Comparison of ENCODE assay signal across 30 cellular contexts in the genomic region with DNA sequence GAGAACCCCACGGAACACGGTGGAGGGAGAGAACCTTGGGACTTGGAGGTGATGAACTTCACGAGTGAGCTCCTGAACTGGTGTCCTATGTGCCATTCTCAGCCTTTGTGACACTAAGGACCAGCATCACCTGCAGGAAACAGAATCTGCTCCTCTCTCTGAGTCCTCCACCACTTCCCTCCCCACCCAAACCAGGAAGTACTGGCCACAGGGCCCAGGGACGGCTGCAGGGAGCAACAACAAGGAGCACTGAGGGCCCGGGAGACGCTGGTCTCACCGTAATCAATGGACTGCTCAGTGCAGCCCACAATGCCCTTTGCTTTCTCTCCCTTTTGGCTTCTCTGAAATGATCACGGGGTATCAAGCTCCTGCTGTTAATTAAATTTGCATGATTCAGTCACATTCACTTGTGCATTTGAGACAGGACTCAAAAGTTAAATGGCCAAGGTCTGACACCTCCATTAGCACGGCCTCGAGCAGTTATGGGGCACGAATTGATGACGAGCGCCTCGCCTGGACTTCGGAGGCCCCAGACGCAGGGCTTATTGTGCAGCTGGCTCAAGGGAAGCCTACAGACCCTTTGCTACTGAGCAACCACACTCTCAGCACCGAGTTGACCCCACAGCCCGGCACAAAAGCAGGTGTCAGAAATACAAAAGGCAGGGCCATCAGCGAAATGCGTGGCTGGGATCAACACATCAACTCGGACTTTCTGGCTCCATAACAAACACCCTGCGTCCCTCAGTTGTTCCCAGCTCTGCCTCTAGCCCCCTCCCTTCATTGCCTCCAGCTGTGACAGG. TPM values are rescaled to one million over a fixed set of nuclear protein-coding genes. Genes with fewer than 3 reads are reported as not detected.
DNase-seq lines count a peak whose midpoint lies in the region; ATAC-seq, FAIRE-seq and TF ChIP-seq lines count a peak whose summit lies in the region.
"Had no signal": no experiment of that assay in that cellular context is flagged by ENCODE, and none has a peak within 500 bp of the region (broad histone marks: within the 10 kb centered on the region; RNA-seq: fewer than 3 reads in every experiment).

No MANE protein-coding gene starts in this region.

- H3K4me3 Mint-ChIP-seq in chondrocyte (ENCODE audit: unreplicated experiment): no peak overlapping the region
- H3K4me3 Mint-ChIP-seq in neural progenitor cell: peak overlapping the region; percentile 27
- H3K4me3 Mint-ChIP-seq in activated T-cell treated with anti-CD3 and anti-CD28 coated beads, Interleukin-2, amount 50 U/mL, for 24 hours: no peak overlapping the region
- H3K4me3 Mint-ChIP-seq: activated CD8-positive, alpha-beta memory T cell treated with anti-CD3 and anti-CD28 coated beads, Interleukin-2, amount 10 ng/mL, durations not matched to agents 7 days and 5 days; B cell; IgD-negative memory B cell; naive thymus-derived CD8-positive, alpha-beta T cell had no signal

- H3K4me2 ChIP-seq in HepG2 (ENCODE audit: low read depth, low read length): no peak overlapping the region
- no peak overlapping the region for H3K4me2 ChIP-seq in neural progenitor cell
- H3K4me2 ChIP-seq: smooth muscle cell had no signal

- H3K27ac Mint-ChIP-seq in chondrocyte (ENCODE audit: unreplicated experiment): no peak overlapping the region
- H3K27ac Mint-ChIP-seq in neural progenitor cell: peak overlapping the region; percentile 18
- no peak overlapping the region for H3K27ac Mint-ChIP-seq in activated T-cell treated with anti-CD3 and anti-CD28 coated beads, Interleukin-2, amount 50 U/mL, for 24 hours
- H3K27ac Mint-ChIP-seq: activated CD8-positive, alpha-beta memory T cell treated with anti-CD3 and anti-CD28 coated beads, Interleukin-2, amount 10 ng/mL, durations not matched to agents 7 days and 5 days; B cell; IgD-negative memory B cell had no signal

- H3K79me2 ChIP-seq in HepG2 (ENCODE audit: insufficient read depth, low read length): no peaks in the 10 kb centered on the region
- no peaks in the 10 kb centered on the region for H3K79me2 ChIP-seq in neural progenitor cell (ENCODE audit: low read depth)

- TF ChIP-seq EP300 in HepG2 (IDR thresholded peaks at IDR 0.05; ENCODE audit: low read depth in 2 of 2, low read length in 2 of 2) (no peak), HepG2 (CRISPR knock-in tag; IDR thresholded peaks at IDR 0.05; ENCODE audit: borderline replicate concordance) (no peak)

- DNase-seq in HepG2 (ENCODE audit: low spot score) (no peak), chondrocyte (ENCODE audit: low spot score) (peak; percentile 60), neural progenitor cell (ENCODE audit: low spot score) (peak; percentile 30), ACHN (no peak), GOT3 (lab: John Stamatoyannopoulos, UW) (no peak)
- DNase-seq in activated T-cell treated with anti-CD3 and anti-CD28 coated beads, Interleukin-2, amount 50 U/mL, for 24 hours: no peak
- DNase-seq: activated CD4-positive, alpha-beta T cell treated with anti-CD3 and anti-CD28 coated beads, Interleukin-2, amount 50 U/mL, for 4 hours; activated CD4-positive, CD25-positive, alpha-beta regulatory T cell; activated CD8-positive, alpha-beta memory T cell treated with anti-CD3 and anti-CD28 coated beads, Interleukin-2, amount 10 ng/mL, durations not matched to agents 7 days and 5 days; activated T-cell treated with anti-CD3 and anti-CD28 coated beads, Interleukin-2, amount 50 U/mL, for 48 hours; body of pancreas; dermis blood vessel endothelial cell; foreskin fibroblast; head of caudate nucleus; islet precursor cell; RPMI8226; stimulated activated CD4-positive, alpha-beta T cell treated with anti-CD3 and anti-CD28 coated beads, Interleukin-1b, Interleukin-23, amount 100 ng/mL, for 48 hours; stimulated activated naive CD8-positive, alpha-beta T cell treated with anti-CD3 and anti-CD28 coated beads, Interleukin-15, Interleukin-2, amounts not matched to agents 100 U/mL and 50 U/mL, for 24 hours; T-helper 1 cell had no signal

- H4K20me1 ChIP-seq in HepG2 (ENCODE audit: insufficient read depth, low read length) (no peaks in the 10 kb centered on the region), neural progenitor cell (ENCODE audit: low read depth) (no peaks in the 10 kb centered on the region)

- no peaks in the 10 kb centered on the region for H3K9me3 Mint-ChIP-seq in chondrocyte (ENCODE audit: low read depth)
- no peaks in the 10 kb centered on the region for H3K9me3 Mint-ChIP-seq in neural progenitor cell
- no peaks in the 10 kb centered on the region for H3K9me3 Mint-ChIP-seq in activated T-cell treated with anti-CD3 and anti-CD28 coated beads, Interleukin-2, amount 50 U/mL, for 24 hours
- H3K9me3 Mint-ChIP-seq: IgD-negative memory B cell; naive thymus-derived CD8-positive, alpha-beta T cell had no signal

- in situ Hi-C loops in HepG2 (cut with HindIII; ENCODE audit: extremely low pct_ligation_motif_present, low pct_unique_long_range_greater_than_20kb) (no loop called here), ACHN (cut with HindIII; ENCODE audit: low pct_ligation_motif_present, low pct_unique_long_range_greater_than_20kb, low sequenced_read_pairs) (no loop called here)

- peaks cover 2 to 10% (median 8%) of the 10 kb centered on the region in 4 donors for H3K36me3 ChIP-seq in liver (ENCODE audit: control insufficient read depth in 4 of 4, insufficient read depth in 3 of 4, low read depth in 1 of 4, low read length in 3 of 4)
- H3K36me3 ChIP-seq in HepG2 (replicated peaks in 1 of 2; ENCODE audit: control insufficient read depth in 1 of 2, insufficient read depth in 2 of 2, low read length in 2 of 2): peaks cover 14 to 15% of the 10 kb centered on the region in 2 experiments; a peak in 3 of 5 replicates
- H3K36me3 ChIP-seq in neural progenitor cell: no peaks in the 10 kb centered on the region

- TF ChIP-seq CTCF in liver (IDR thresholded peaks at IDR 0.05; ENCODE audit: low read depth, low read length, missing input control): no peak
- TF ChIP-seq CTCF in HepG2 (CRISPR knock-in tag; IDR thresholded peaks at IDR 0.05): no peak
- no peak for TF ChIP-seq CTCF in chondrocyte (IDR thresholded peaks at IDR 0.05)
- TF ChIP-seq CTCF in neural progenitor cell (IDR thresholded peaks at IDR 0.05): no peak

- TF ChIP-seq RAD21 in liver (IDR thresholded peaks at IDR 0.05) (no peak), HepG2 (CRISPR knock-in tag; IDR thresholded peaks at IDR 0.05) (no peak)

- H3K27me3 Mint-ChIP-seq in chondrocyte (ENCODE audit: low read depth): no peaks in the 10 kb centered on the region
- peaks cover 2% of the 10 kb centered on the region for H3K27me3 Mint-ChIP-seq in neural progenitor cell (ENCODE audit: insufficient read depth, low read depth)
- no peaks in the 10 kb centered on the region for H3K27me3 Mint-ChIP-seq in activated T-cell treated with anti-CD3 and anti-CD28 coated beads, Interleukin-2, amount 50 U/mL, for 24 hours
- H3K27me3 Mint-ChIP-seq: activated CD8-positive, alpha-beta memory T cell treated with anti-CD3 and anti-CD28 coated beads, Interleukin-2, amount 10 ng/mL, durations not matched to agents 7 days and 5 days; B cell; IgD-negative memory B cell; naive thymus-derived CD8-positive, alpha-beta T cell had no signal

- no peak overlapping the region for H3K9ac ChIP-seq in liver (ENCODE audit: low read depth in 1 of 2, low read length in 2 of 2)
- H3K9ac ChIP-seq in HepG2 (ENCODE audit: insufficient read depth, low read depth, low read length): no peak overlapping the region
- H3K9ac ChIP-seq in neural progenitor cell: no peak overlapping the region

- H3K27ac ChIP-seq in liver (ENCODE audit: low read depth in 1 of 2, low read length in 2 of 2) (peak overlapping the region; percentile 60 to 73), HepG2 (ENCODE audit: extremely low read length, insufficient read depth, low read length) (no peak overlapping the region), neural progenitor cell (no peak overlapping the region)
- H3K27ac ChIP-seq: body of pancreas, esophagus muscularis mucosa, SK-N-MC had no signal

- H3K4me1 ChIP-seq in liver (ENCODE audit: control insufficient read depth in 4 of 4, insufficient read depth in 4 of 4, low read length in 3 of 4) (peaks cover 17 to 58% (median 44%) of the 10 kb centered on the region in 4 donors), HepG2 (ENCODE audit: insufficient read depth, low read length) (no peaks in the 10 kb centered on the region), neural progenitor cell (no peaks in the 10 kb centered on the region)
- H3K4me1 ChIP-seq: body of pancreas had no signal

- H3K27me3 ChIP-seq in liver (ENCODE audit: control insufficient read depth in 4 of 4, insufficient read depth in 4 of 4, low read length in 3 of 4): no peaks in the 10 kb centered on the region
- no peaks in the 10 kb centered on the region for H3K27me3 ChIP-seq in HepG2 (ENCODE audit: control insufficient read depth in 1 of 2, insufficient read depth in 2 of 2, low read length in 2 of 2)
- no peaks in the 10 kb centered on the region for H3K27me3 ChIP-seq in neural progenitor cell
- H3K27me3 ChIP-seq: body of pancreas, esophagus muscularis mucosa had no signal

- H3K9me3 ChIP-seq in liver (ENCODE audit: control insufficient read depth in 4 of 4, low read length in 3 of 4) (no peaks in the 10 kb centered on the region), HepG2 (ENCODE audit: low read length) (no peaks in the 10 kb centered on the region), neural progenitor cell (ENCODE audit: low read depth) (no peaks in the 10 kb centered on the region)
- H3K9me3 ChIP-seq: body of pancreas, esophagus muscularis mucosa had no signal

- FAIRE-seq in HepG2 (lab: Jason Lieb, UNC): no peak
- FAIRE-seq: endometrium, G401.6, urothelium cell line had no signal

- H3K4me3 ChIP-seq in liver (ENCODE audit: low read depth in 1 of 3, low read length in 3 of 3) (no peak overlapping the region), HepG2 (replicated peaks in 1 of 3; ENCODE audit: insufficient read depth in 1 of 3, low read depth in 2 of 3, low read length in 3 of 3) (no peak overlapping the region), neural progenitor cell (no peak overlapping the region)
- H3K4me3 ChIP-seq: body of pancreas, esophagus muscularis mucosa, lung, SK-N-MC, smooth muscle cell had no signal

- H3F3A ChIP-seq in neural progenitor cell (ENCODE audit: low read depth): no peaks in the 10 kb centered on the region

- no peak for ATAC-seq in HepG2
- ATAC-seq: activated CD8-positive, alpha-beta memory T cell treated with anti-CD3 and anti-CD28 coated beads, Interleukin-2, amount 10 ng/mL, durations not matched to agents 7 days and 5 days; body of pancreas; naive thymus-derived CD8-positive, alpha-beta T cell; stimulated activated naive CD8-positive, alpha-beta T cell treated with anti-CD3 and anti-CD28 coated beads, Interleukin-15, Interleukin-2, amounts not matched to agents 100 U/mL and 50 U/mL, for 24 hours had no signal

- intact Hi-C loops in HepG2 (cut with micrococcal nuclease; ENCODE audit: unreplicated experiment): no loop called here

- H3K4me1 Mint-ChIP-seq in chondrocyte (ENCODE audit: low read depth) (no peaks in the 10 kb centered on the region), neural progenitor cell (peaks cover 33% of the 10 kb centered on the region)
- no peaks in the 10 kb centered on the region for H3K4me1 Mint-ChIP-seq in activated T-cell treated with anti-CD3 and anti-CD28 coated beads, Interleukin-2, amount 50 U/mL, for 24 hours (ENCODE audit: low read depth)
- H3K4me1 Mint-ChIP-seq: B cell had no signal

- POLR2A ChIA-PET in HepG2 (lab: Yijun Ruan, JAX): no interaction called here

- CTCF ChIA-PET in HepG2 (lab: Yijun Ruan, JAX; ENCODE audit: low intra/inter-chr PET ratio, low total read pairs): no interaction called here

- H2AFZ ChIP-seq in HepG2 (ENCODE audit: low read length): no peak overlapping the region
- no peak overlapping the region for H2AFZ ChIP-seq in neural progenitor cell (replicated peaks)

- no TSS peak for BruUV-seq in HepG2 (replicated peaks; lab: Mats Ljungman, UMichigan)

- H3K36me3 Mint-ChIP-seq in chondrocyte (ENCODE audit: low read depth): peaks cover 3% of the 10 kb centered on the region
- H3K36me3 Mint-ChIP-seq in neural progenitor cell: peaks cover 1% of the 10 kb centered on the region
- peaks cover 27% of the 10 kb centered on the region for H3K36me3 Mint-ChIP-seq in activated T-cell treated with anti-CD3 and anti-CD28 coated beads, Interleukin-2, amount 50 U/mL, for 24 hours (ENCODE audit: low read depth)
- H3K36me3 Mint-ChIP-seq: activated CD8-positive, alpha-beta memory T cell treated with anti-CD3 and anti-CD28 coated beads, Interleukin-2, amount 10 ng/mL, durations not matched to agents 7 days and 5 days had no signal

- WGBS in liver: 93% methylated on average over 22 of the region's 22 CpGs
- WGBS in HepG2 (ENCODE audit: low lambda C conversion rate): 95% methylated on average over 22 of the region's 22 CpGs

- no peak for TF ChIP-seq POLR2A in HepG2 (IDR thresholded peaks at IDR 0.05; ENCODE audit: insufficient read depth in 1 of 2, low read depth in 2 of 2, low read length in 2 of 2)

RNA-seq across cellular contexts. Expression of a gene that starts 18.4 kb away (rescaled TPM):
- total RNA-seq in liver: 100 to 1,000 TPM in 1 of 2 donors, 10 to 100 TPM in 1; 37.3 to 102 TPM
- polyA plus RNA-seq in liver: 100 to 1,000 TPM; 132 to 211 TPM
- total RNA-seq in HepG2 (2016; rRNA removed; fragmentation: Illumina TruSeq; extraction: Trizol): 75.1 and 81.0 TPM in 2 replicates
- total RNA-seq in HepG2 (2016; cell fraction: cytosol; rRNA removed; fragmentation: Illumina TruSeq; extraction: Trizol; ENCODE audit: low read depth): 12.2 and 14.5 TPM in 2 replicates
- total RNA-seq in HepG2 (2016; cell fraction: insoluble cytoplasmic fraction; rRNA removed; fragmentation: Illumina TruSeq; extraction: Trizol): 76.9 and 79.4 TPM in 2 replicates
- 29.4 and 31.9 TPM in 2 replicates for total RNA-seq in HepG2 (2016; cell fraction: membrane; rRNA removed; fragmentation: Illumina TruSeq; extraction: Trizol)
- 35.5 and 39.2 TPM in 2 replicates for total RNA-seq in HepG2 (2016; cell fraction: nucleus; rRNA removed; fragmentation: Illumina TruSeq; extraction: Trizol)
- 60.7 and 63.7 TPM in 2 replicates for polyA plus RNA-seq in HepG2 (2011; rRNA removed)
- polyA plus RNA-seq in HepG2 (2011; cell fraction: cytosol; rRNA removed): 56.0 and 100 TPM in 2 replicates
- polyA plus RNA-seq in HepG2 (2011; cell fraction: nucleus; rRNA removed): 50.1 and 50.6 TPM in 2 replicates
- polyA plus RNA-seq in HepG2 (2012): 45.4 and 52.9 TPM in 2 replicates
- 14.1 and 18.0 TPM in 2 replicates for polyA plus RNA-seq in HepG2 (2016; cell fraction: cytosol; fragmentation: Illumina TruSeq; extraction: Trizol; ENCODE audit: low read depth)
- polyA plus RNA-seq in HepG2 (2016; cell fraction: insoluble cytoplasmic fraction; fragmentation: Illumina TruSeq; extraction: Trizol; ENCODE audit: low read depth): 103 and 110 TPM in 2 replicates
- 30.2 and 30.4 TPM in 2 replicates for polyA plus RNA-seq in HepG2 (2016; cell fraction: membrane; fragmentation: Illumina TruSeq; extraction: Trizol; ENCODE audit: low read depth)
- 79.7 and 88.3 TPM in 2 replicates for polyA plus RNA-seq in HepG2 (2016; cell fraction: nucleus; fragmentation: Illumina TruSeq; extraction: Trizol; ENCODE audit: insufficient read depth, low read depth)
- polyA minus RNA-seq in HepG2 (2011; rRNA and poly(A)+ RNA removed; ENCODE audit: low replicate concordance): 62.3 and 119 TPM in 2 replicates
- 32.5 and 35.0 TPM in 2 replicates for polyA minus RNA-seq in HepG2 (2011; cell fraction: cytosol; rRNA and poly(A)+ RNA removed)
- polyA minus RNA-seq in HepG2 (2011; cell fraction: nucleus; rRNA and poly(A)+ RNA removed): 14.2 and 19.1 TPM in 2 replicates
- total RNA-seq in chondrocyte: 55.6 to 68.7 TPM (median 62.0 TPM) in 3 replicates
- total RNA-seq in neural progenitor cell (ENCODE audit: low replicate concordance): 47.0 and 55.1 TPM in 2 replicates

Comparison
In these comparisons a context has a peak if more than half of its experiments do, and no peak if none do; other contexts are left out.
1. H3K27ac ChIP-seq: peak in liver (2 of 2); none in HepG2 (single experiment) and neural progenitor cell (single experiment).
2. DNase-seq: peak in chondrocyte (single experiment) and neural progenitor cell (single experiment); none in HepG2 (single experiment), activated T-cell treated with anti-CD3 and anti-CD28 coated beads, Interleukin-2, amount 50 U/mL, for 24 hours (single experiment), ACHN (single experiment) and GOT3 (single experiment).